Comparison of ENCODE assay signal across 9 cellular contexts in the genomic region with DNA sequence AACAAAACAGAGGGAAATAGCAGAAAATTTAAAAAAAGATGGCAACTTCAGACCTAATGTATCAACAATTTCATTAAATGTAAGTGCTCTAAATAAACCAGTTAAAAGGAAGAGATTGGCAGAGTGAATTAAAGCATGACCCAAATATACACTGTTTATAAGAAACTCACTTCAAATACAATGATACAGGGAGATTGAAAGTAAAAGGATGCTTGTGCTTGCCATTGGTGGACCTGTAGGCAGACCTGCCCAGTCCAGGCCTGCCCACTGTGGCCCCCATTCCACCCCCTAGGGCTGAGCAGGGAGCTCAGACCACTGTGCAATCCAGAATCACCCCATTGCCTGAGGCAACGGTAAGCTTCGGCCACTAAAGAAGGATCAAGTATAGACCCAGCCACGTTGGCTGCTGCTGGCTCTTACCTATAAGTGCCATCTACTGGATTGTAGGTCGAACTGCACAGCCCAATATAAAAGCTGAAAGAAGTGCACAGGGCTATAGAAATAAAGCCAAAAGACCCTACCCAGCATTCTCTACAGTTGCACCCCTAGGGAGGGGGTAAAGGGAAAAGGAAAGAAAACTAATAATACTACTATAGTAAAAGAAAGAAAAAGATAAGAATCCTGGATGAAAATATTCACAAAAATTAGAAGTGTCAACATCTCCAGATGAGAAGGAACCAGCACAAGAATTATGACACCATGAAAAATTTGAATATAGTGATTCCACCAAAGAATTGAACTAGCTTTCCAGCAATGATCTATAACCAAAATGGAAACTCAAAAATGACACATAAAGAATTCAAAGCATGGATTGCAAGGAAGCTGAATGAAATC. TPM values are rescaled to one million over a fixed set of nuclear protein-coding genes. Genes with fewer than 3 reads are reported as not detected.
A peak's percentile ranks its signal among the peaks of the same experiment; 100 is the strongest.
DNase-seq lines count a peak whose midpoint lies in the region; ATAC-seq and TF ChIP-seq lines count a peak whose summit lies in the region.
"Had no signal": no experiment of that assay in that cellular context is flagged by ENCODE, and none has a peak within 500 bp of the region (broad histone marks: within the 10 kb centered on the region; RNA-seq: fewer than 3 reads in every experiment).

No MANE protein-coding gene starts in this region.

- POLR2A ChIA-PET in HEK293T (lab: Yijun Ruan, JAX): no interaction called here
- POLR2A ChIA-PET in activated naive CD8-positive, alpha-beta T cell treated with anti-CD3 and anti-CD28 coated beads, Interleukin-2, amount 10 ng/mL, durations not matched to agents 7 days and 5 days (lab: Charles Lee): no interaction called here

- peaks cover 5% of the 10 kb centered on the region for H3K9me3 ChIP-seq in RWPE2 (ENCODE audit: severe bottlenecking)
- no peaks in the 10 kb centered on the region for H3K9me3 ChIP-seq in right cardiac atrium (ENCODE audit: control insufficient read depth, low read length)
- H3K9me3 ChIP-seq: BLaER1 treated with 17β-estradiol and CSF1 and Interleukin-3, amounts not matched to agents 10 nM and 100 nM had no signal

- peaks cover 7% of the 10 kb centered on the region for H3K4me1 Mint-ChIP-seq in activated naive CD8-positive, alpha-beta T cell treated with anti-CD3 and anti-CD28 coated beads, Interleukin-2, amount 10 ng/mL, durations not matched to agents 7 days and 5 days

- peak; percentile 28 for DNase-seq in NK-92 treated with Interleukin-12 subunit alpha and Interleukin-12 subunit beta, amount 100 ng/mL, for 24 hours (lab: John Stamatoyannopoulos, UW)
- DNase-seq in NK-92 (lab: John Stamatoyannopoulos, UW; ENCODE audit: unreplicated experiment) (no peak), HEK293T (ENCODE audit: extremely low spot score) (peak; percentile 62), M059J (ENCODE audit: low read depth) (peak; percentile 77), RWPE2 (ENCODE audit: low spot score) (no peak), right cardiac atrium (peak in 2 of 3 donors; percentile 19 to 63), smooth muscle cell of the brain vasculature (ENCODE audit: low read depth, low spot score) (peak; percentile 23)
- DNase-seq in activated naive CD8-positive, alpha-beta T cell treated with anti-CD3 and anti-CD28 coated beads, Interleukin-2, amount 10 ng/mL, durations not matched to agents 7 days and 5 days: peak; percentile 50

- peak; percentile 50; the same call in 1 of the 3 replicates for ATAC-seq in RWPE2 (ENCODE audit: low read depth)
- ATAC-seq in activated naive CD8-positive, alpha-beta T cell treated with anti-CD3 and anti-CD28 coated beads, Interleukin-2, amount 10 ng/mL, durations not matched to agents 7 days and 5 days (ENCODE audit: low read depth): peak; percentile 86
- peak; percentile 72 to 79 for ATAC-seq in right cardiac atrium

- no peak overlapping the region for H3K4me3 ChIP-seq in RWPE2 (ENCODE audit: severe bottlenecking)
- no peak overlapping the region for H3K4me3 ChIP-seq in right cardiac atrium (ENCODE audit: low read length)
- H3K4me3 ChIP-seq: BLaER1 treated with 17β-estradiol and CSF1 and Interleukin-3, amounts not matched to agents 10 nM and 100 nM had no signal

- TF ChIP-seq CTCF in RWPE2 (IDR thresholded peaks at IDR 0.05; ENCODE audit: poor library complexity, severe bottlenecking): peak; percentile 62

- H3K4me3 Mint-ChIP-seq in activated naive CD8-positive, alpha-beta T cell treated with anti-CD3 and anti-CD28 coated beads, Interleukin-2, amount 10 ng/mL, durations not matched to agents 7 days and 5 days: peak overlapping the region; percentile 43

- peak overlapping the region; percentile 32 for H3K27ac Mint-ChIP-seq in activated naive CD8-positive, alpha-beta T cell treated with anti-CD3 and anti-CD28 coated beads, Interleukin-2, amount 10 ng/mL, durations not matched to agents 7 days and 5 days

- H3K27me3 ChIP-seq in RWPE2 (ENCODE audit: insufficient read depth, poor library complexity, severe bottlenecking) (no peaks in the 10 kb centered on the region), right cardiac atrium (ENCODE audit: control insufficient read depth, insufficient read depth) (no peaks in the 10 kb centered on the region)
- H3K27me3 ChIP-seq: BLaER1 treated with 17β-estradiol and CSF1 and Interleukin-3, amounts not matched to agents 10 nM and 100 nM had no signal

- no peaks in the 10 kb centered on the region for H3K36me3 Mint-ChIP-seq in activated naive CD8-positive, alpha-beta T cell treated with anti-CD3 and anti-CD28 coated beads, Interleukin-2, amount 10 ng/mL, durations not matched to agents 7 days and 5 days

- CTCF ChIA-PET in HEK293T (lab: Yijun Ruan, JAX): interaction anchor here (0.7 to 2.2 kb wide), 6 partner anchors 8 to 727 kb away, joined by 3 to 10 read pairs (median 6); no protein-coding TSS in a partner anchor

- H3K27me3 Mint-ChIP-seq in activated naive CD8-positive, alpha-beta T cell treated with anti-CD3 and anti-CD28 coated beads, Interleukin-2, amount 10 ng/mL, durations not matched to agents 7 days and 5 days: peaks cover 46% of the 10 kb centered on the region

- H3K4me1 ChIP-seq in RWPE2 (ENCODE audit: insufficient read depth, poor library complexity, severe bottlenecking): no peaks in the 10 kb centered on the region
- H3K4me1 ChIP-seq in right cardiac atrium (ENCODE audit: control insufficient read depth, insufficient read depth, low read length): no peaks in the 10 kb centered on the region
- H3K4me1 ChIP-seq: BLaER1 treated with 17β-estradiol and CSF1 and Interleukin-3, amounts not matched to agents 10 nM and 100 nM had no signal

- H3K27ac ChIP-seq in RWPE2 (ENCODE audit: poor library complexity, severe bottlenecking) (no peak overlapping the region), right cardiac atrium (ENCODE audit: low read length) (no peak overlapping the region)
- H3K27ac ChIP-seq: BLaER1 treated with 17β-estradiol and CSF1 and Interleukin-3, amounts not matched to agents 10 nM and 100 nM had no signal

- no peaks in the 10 kb centered on the region for H3K36me3 ChIP-seq in RWPE2 (ENCODE audit: low read depth)
- H3K36me3 ChIP-seq: BLaER1 treated with 17β-estradiol and CSF1 and Interleukin-3, amounts not matched to agents 10 nM and 100 nM had no signal

- 5% methylated on average over 4 of the region's 4 CpGs for WGBS in right cardiac atrium

- H3K9me3 Mint-ChIP-seq in activated naive CD8-positive, alpha-beta T cell treated with anti-CD3 and anti-CD28 coated beads, Interleukin-2, amount 10 ng/mL, durations not matched to agents 7 days and 5 days: no peaks in the 10 kb centered on the region

- intact Hi-C loops in right cardiac atrium (cut with DNase I): loop anchor here in 2 of 4 donors (10.0 kb wide), 2 partner anchors 552 to 682 kb away; no protein-coding TSS in a partner anchor

TF ChIP-seq in HEK293T, 16 proteins besides CTCF, POLR2A, EP300 and RAD21:
- TF ChIP-seq BHLHE40 (IDR thresholded peaks at IDR 0.05; ENCODE audit: borderline replicate concordance) (no peak), L3MBTL2 (conservative IDR thresholded peaks at IDR 0.05) (peak; percentile 47)
- TF ChIP-seq, protein P1, sequence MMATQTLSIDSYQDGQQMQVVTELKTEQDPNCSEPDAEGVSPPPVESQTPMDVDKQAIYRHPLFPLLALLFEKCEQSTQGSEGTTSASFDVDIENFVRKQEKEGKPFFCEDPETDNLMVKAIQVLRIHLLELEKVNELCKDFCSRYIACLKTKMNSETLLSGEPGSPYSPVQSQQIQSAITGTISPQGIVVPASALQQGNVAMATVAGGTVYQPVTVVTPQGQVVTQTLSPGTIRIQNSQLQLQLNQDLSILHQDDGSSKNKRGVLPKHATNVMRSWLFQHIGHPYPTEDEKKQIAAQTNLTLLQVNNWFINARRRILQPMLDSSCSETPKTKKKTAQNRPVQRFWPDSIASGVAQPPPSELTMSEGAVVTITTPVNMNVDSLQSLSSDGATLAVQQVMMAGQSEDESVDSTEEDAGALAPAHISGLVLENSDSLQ (IDR thresholded peaks at IDR 0.05): no peak

RNA-seq across cellular contexts. Expression of a gene that starts 36.1 kb away (rescaled TPM):
- total RNA-seq in M059J (2014; rRNA removed; shearing (Covaris generic)): 834 and 922 TPM in 2 replicates
- total RNA-seq in activated naive CD8-positive, alpha-beta T cell treated with anti-CD3 and anti-CD28 coated beads, Interleukin-2, amount 10 ng/mL, durations not matched to agents 7 days and 5 days: 100 to 1,000 TPM; 135 to 137 TPM
- total RNA-seq in right cardiac atrium: 100 to 1,000 TPM; 125 to 146 (median 144) TPM
- 280 TPM for polyA plus RNA-seq in right cardiac atrium

RNA-seq across cellular contexts. Expression of a gene that starts 37.2 kb away (rescaled TPM):
- total RNA-seq in M059J (2014; rRNA removed; shearing (Covaris generic)): 22.9 and 24.5 TPM in 2 replicates
- total RNA-seq in activated naive CD8-positive, alpha-beta T cell treated with anti-CD3 and anti-CD28 coated beads, Interleukin-2, amount 10 ng/mL, durations not matched to agents 7 days and 5 days: 10 to 100 TPM; 28.2 to 29.6 TPM
- 10 to 100 TPM in 1 of 4 donors, 1 to 10 TPM in 3; 8.7 to 11.8 (median 9.2) TPM for total RNA-seq in right cardiac atrium
- 7.9 TPM for polyA plus RNA-seq in right cardiac atrium

Comparison
In these comparisons a context has a peak if more than half of its experiments do, and no peak if none do; other contexts are left out.
1. DNase-seq: peak in NK-92 treated with Interleukin-12 subunit alpha and Interleukin-12 subunit beta, amount 100 ng/mL, for 24 hours (single experiment), HEK293T (single experiment), M059J (single experiment), activated naive CD8-positive, alpha-beta T cell treated with anti-CD3 and anti-CD28 coated beads, Interleukin-2, amount 10 ng/mL, durations not matched to agents 7 days and 5 days (single experiment), right cardiac atrium (2 of 3) and smooth muscle cell of the brain vasculature (single experiment); none in NK-92 (single experiment) and RWPE2 (single experiment).
2. Peak in every context shown above with its lines, with median percentiles within 50 percentile points of each other: ATAC-seq.